19 cellular contexts compared by ENCODE assay signal in the genomic region with DNA sequence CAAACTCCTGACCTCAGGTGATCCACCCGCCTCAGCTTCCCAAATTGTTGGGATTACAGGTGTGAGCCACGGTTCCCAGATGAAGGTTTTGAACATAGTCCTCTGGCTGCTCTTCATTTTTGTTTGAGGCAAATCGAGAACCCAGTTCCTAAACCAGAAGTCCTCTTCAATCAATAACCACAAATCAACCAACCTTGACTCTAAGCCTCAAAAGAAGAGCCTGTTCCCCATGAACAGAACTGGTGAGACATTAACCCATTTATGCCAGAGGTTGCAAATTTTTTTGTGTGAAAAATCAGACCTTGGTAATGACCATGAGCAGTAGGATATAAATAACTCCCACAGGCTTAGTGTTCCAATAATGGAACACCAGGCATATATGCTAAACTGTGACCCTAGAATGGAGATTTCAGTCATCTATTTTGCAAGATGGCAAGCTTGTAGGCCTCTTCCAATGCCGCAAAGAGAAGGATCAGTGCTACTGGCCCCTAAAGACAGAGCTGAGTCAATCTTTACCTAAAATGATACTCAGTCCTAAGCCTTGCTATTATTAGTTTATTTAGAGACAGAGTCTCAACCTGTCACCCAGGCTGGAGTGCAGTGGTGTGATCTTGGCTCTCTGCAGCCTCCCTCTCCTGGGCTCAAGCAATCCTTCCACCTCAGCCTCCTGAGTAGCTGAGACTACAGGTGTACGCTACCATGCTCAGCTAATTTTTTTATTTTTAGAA. TPM values are rescaled to one million over a fixed set of nuclear protein-coding genes. Genes with fewer than 3 reads are reported as not detected.
A peak's percentile ranks its signal among the peaks of the same experiment; 100 is the strongest.
DNase-seq lines count a peak whose midpoint lies in the region; ATAC-seq, FAIRE-seq and TF ChIP-seq lines count a peak whose summit lies in the region.
"Had no signal": no experiment of that assay in that cellular context is flagged by ENCODE, and none has a peak within 500 bp of the region (broad histone marks: within the 10 kb centered on the region; RNA-seq: fewer than 3 reads in every experiment).

No MANE protein-coding gene starts in this region.

- CTCF ChIA-PET in GM12878 (lab: Yijun Ruan, JAX): interaction anchor here (1.2 kb wide), 1 partner anchor 9 kb away, joined by 3 read pairs; no protein-coding TSS in a partner anchor
- CTCF ChIA-PET in SK-N-SH (lab: Yijun Ruan, JAX): no interaction called here

- peak; percentile 62 for ATAC-seq in GM18861 (IDR thresholded peaks at IDR 0.05; ENCODE audit: unreplicated experiment)
- ATAC-seq in GM19467 (IDR thresholded peaks at IDR 0.05; ENCODE audit: unreplicated experiment): peak; percentile 62
- peak; percentile 60 for ATAC-seq in HG03064 (IDR thresholded peaks at IDR 0.05; ENCODE audit: low read depth, unreplicated experiment)
- 0 out of 3 replicates have a peak, but pooled peaks have one; percentile 24 for ATAC-seq in GM12878
- no peak for ATAC-seq in GM19328 (IDR thresholded peaks at IDR 0.05; ENCODE audit: unreplicated experiment)
- ATAC-seq: T-helper 17 cell had no signal

- H3K4me2 ChIP-seq in GM12878 (ENCODE audit: control insufficient read depth, insufficient read depth) (no peak overlapping the region), SK-N-SH (no peak overlapping the region)

- H3K79me2 ChIP-seq in GM12878 (ENCODE audit: control insufficient read depth, insufficient read depth, low read length): no peaks in the 10 kb centered on the region
- H3K79me2 ChIP-seq in SK-N-SH (ENCODE audit: insufficient read depth): no peaks in the 10 kb centered on the region

- H3K36me3 ChIP-seq in GM12878 (ENCODE audit: control insufficient read depth in 2 of 2, insufficient read depth in 2 of 2, low read length in 1 of 2): no peaks in the 10 kb centered on the region
- no peaks in the 10 kb centered on the region for H3K36me3 ChIP-seq in SK-N-SH (replicated peaks in 1 of 2; ENCODE audit: control insufficient read depth in 1 of 2, insufficient read depth in 2 of 2, low read length in 1 of 2)
- H3K36me3 ChIP-seq: Peyer's patch had no signal

- H3K27me3 ChIP-seq in GM12878 (replicated peaks in 1 of 2; ENCODE audit: control insufficient read depth in 2 of 2, insufficient read depth in 2 of 2, low read length in 1 of 2): no peaks in the 10 kb centered on the region; a peak in 1 of 4 replicates
- no peaks in the 10 kb centered on the region for H3K27me3 ChIP-seq in SK-N-SH (ENCODE audit: insufficient read depth)
- H3K27me3 ChIP-seq: Peyer's patch had no signal

- H3K9me3 ChIP-seq in GM12878 (replicated peaks; ENCODE audit: control insufficient read depth, insufficient read depth, low read length): no peaks in the 10 kb centered on the region; the same call in 2 of the 3 replicates
- H3K9me3 ChIP-seq in SK-N-SH: no peaks in the 10 kb centered on the region
- H3K9me3 ChIP-seq: A549, Caco-2, Peyer's patch had no signal

- BruUV-seq in GM12878 (replicated peaks; lab: Mats Ljungman, UMichigan): no TSS peak

- TF ChIP-seq CTCF in GM12878 (IDR thresholded peaks at IDR 0.05 in 2 of 3, conservative IDR thresholded peaks at IDR 0.05 in 1 of 3; ENCODE audit: control insufficient read depth in 2 of 3, extremely low read depth in 1 of 3, insufficient read depth in 1 of 3, low read depth in 3 of 3, low read length in 3 of 3) (no peak), SK-N-SH (IDR thresholded peaks at IDR 0.05) (no peak)

- H2AFZ ChIP-seq in GM12878 (ENCODE audit: control insufficient read depth, low read depth, low read length) (no peak overlapping the region), SK-N-SH (ENCODE audit: low read depth) (no peak overlapping the region)

- no peak overlapping the region for H3K4me3 ChIP-seq in GM12878
- no peak overlapping the region for H3K4me3 ChIP-seq in SK-N-SH (ENCODE audit: low read depth in 2 of 2, low read length in 1 of 2)
- H3K4me3 ChIP-seq: A549, Peyer's patch had no signal

- DNase-seq in GM12878 (ENCODE audit: low read depth, low spot score) (no peak), globus pallidus (ENCODE audit: low spot score) (no peak), SK-N-SH (no peak)
- no peak for DNase-seq in stimulated activated CD4-positive, alpha-beta T cell treated with anti-CD3 and anti-CD28 coated beads, Interleukin-2, amount 100 ng/mL, for 48 hours
- DNase-seq: Caco-2, NCI-H1417, NCI-H2029, NCI-H2171 treated with DMSO at 0.1 percent for 48 hours, NCI-H510A, Peyer's patch, Right ventricle myocardium superior, T-helper 17 cell had no signal

- in situ Hi-C loops in GM12878 (cut with MboI): no loop called here

- RAD21 ChIA-PET in GM12878 (lab: Charles Lee; ENCODE audit: unreplicated experiment): no interaction called here

- no peaks in the 10 kb centered on the region for H4K20me1 ChIP-seq in GM12878 (ENCODE audit: control insufficient read depth, insufficient read depth)
- no peaks in the 10 kb centered on the region for H4K20me1 ChIP-seq in SK-N-SH (ENCODE audit: insufficient read depth)

- intact Hi-C loops in GM12878 (cut with micrococcal nuclease; ENCODE audit: unreplicated experiment): no loop called here

- no peaks in the 10 kb centered on the region for H3F3A ChIP-seq in SK-N-SH (replicated peaks; ENCODE audit: insufficient read depth)

- SMC1A ChIA-PET in GM12878 (lab: Charles Lee; ENCODE audit: uncharacterized antibody, unreplicated experiment): no interaction called here

- POLR2A ChIA-PET in GM12878 (lab: Charles Lee): no interaction called here
- POLR2A ChIA-PET in SK-N-SH (lab: Yijun Ruan, JAX): no interaction called here

- no peak for FAIRE-seq in GM12878 (lab: Jason Lieb, UNC)
- FAIRE-seq: A549 had no signal

- H3K27ac ChIP-seq in GM12878 (ENCODE audit: control insufficient read depth, insufficient read depth): no peak overlapping the region
- H3K27ac ChIP-seq in SK-N-SH (ENCODE audit: low read depth in 2 of 2, low read length in 1 of 2): no peak overlapping the region
- H3K27ac ChIP-seq: Peyer's patch had no signal

- TF ChIP-seq RAD21 in GM12878 (IDR thresholded peaks at IDR 0.05; ENCODE audit: insufficient read depth, low read depth, low read length) (no peak), SK-N-SH (IDR thresholded peaks at IDR 0.05; ENCODE audit: low read length) (no peak)

- TF ChIP-seq EP300 in GM12878 (IDR thresholded peaks at IDR 0.05; ENCODE audit: borderline replicate concordance in 1 of 2, control insufficient read depth in 1 of 2, low read depth in 2 of 2, low read length in 2 of 2) (no peak), SK-N-SH (IDR thresholded peaks at IDR 0.05; ENCODE audit: borderline replicate concordance in 1 of 2, low read depth in 1 of 2, low read length in 1 of 2) (no peak)

- 11% methylated on average over 5 of the region's 5 CpGs for WGBS in GM12878 (ENCODE audit: insufficient coverage, insufficient replicate concordance, low lambda C conversion rate, missing lambda C conversion rate)
- 48% methylated on average over 5 of the region's 5 CpGs for WGBS in SK-N-SH (ENCODE audit: low lambda C conversion rate)

- H3K9me2 ChIP-seq in SK-N-SH: no peaks in the 10 kb centered on the region

- no peak overlapping the region for H3K9ac ChIP-seq in GM12878 (ENCODE audit: control insufficient read depth, insufficient read depth, low read length)
- H3K9ac ChIP-seq in SK-N-SH: no peak overlapping the region

- no peak for TF ChIP-seq POLR2A in GM12878 (IDR thresholded peaks at IDR 0.05; ENCODE audit: low read depth, low read length)

- H3K4me1 ChIP-seq in GM12878 (ENCODE audit: control insufficient read depth, insufficient read depth, low read length): no peaks in the 10 kb centered on the region
- no peaks in the 10 kb centered on the region for H3K4me1 ChIP-seq in SK-N-SH (ENCODE audit: control insufficient read depth in 1 of 2, insufficient read depth in 2 of 2, low read depth in 1 of 2, low read length in 1 of 2)
- H3K4me1 ChIP-seq: Caco-2, Peyer's patch had no signal

RNA-seq across cellular contexts. Expression of a gene that starts 15.9 kb away (rescaled TPM):
- total RNA-seq in GM12878 (2013; cell fraction: nucleolus; rRNA removed): not detected in 2 replicates
- total RNA-seq in GM12878 (2014; rRNA removed): not detected in 2 replicates
- total RNA-seq in GM12878 (2014; rRNA removed; fragmentation: Illumina TruSeq; extraction: Trizol): not detected in 2 replicates
- total RNA-seq in GM12878 (2021): not detected in 2 replicates
- not detected for polyA plus RNA-seq in GM12878 (2011; ENCODE audit: low read depth)
- 0.04 TPM in 1 of 2 replicates, not detected in the other for polyA plus RNA-seq in GM12878 (2011; rRNA removed)
- not detected in 2 replicates for polyA plus RNA-seq in GM12878 (2011; cell fraction: cytosol; rRNA removed)
- polyA plus RNA-seq in GM12878 (2011; cell fraction: nucleus; rRNA removed): not detected in 2 replicates
- polyA plus RNA-seq in GM12878 (2012): 0.08 TPM in 1 of 2 replicates, not detected in the other
- polyA plus RNA-seq in GM12878 (2014; fragmentation: Illumina TruSeq; extraction: Trizol): 0.07 and 0.21 TPM in 2 replicates
- polyA plus RNA-seq in GM12878 (2014; fragmentation: Nextera tagmentation; extraction: Ambion mirVana): under 1 TPM; 0.10 to 0.27 TPM
- polyA plus RNA-seq in GM12878 (2014; rRNA removed): 0.12 and 0.14 TPM in 2 replicates
- polyA plus RNA-seq in GM12878 (2016; fragmentation: Nextera tagmentation; extraction: Ambion mirVana): not detected
- polyA minus RNA-seq in GM12878 (2011; rRNA and poly(A)+ RNA removed): not detected in 2 replicates
- not detected in 2 replicates for polyA minus RNA-seq in GM12878 (2011; cell fraction: cytosol; rRNA and poly(A)+ RNA removed)
- not detected in 2 replicates for polyA minus RNA-seq in GM12878 (2011; cell fraction: nucleus; rRNA and poly(A)+ RNA removed)
- polyA plus RNA-seq in SK-N-SH (2012; rRNA removed): not detected in 2 replicates
- polyA plus RNA-seq in SK-N-SH (2012; cell fraction: cytosol; rRNA removed): not detected in 2 replicates
- polyA plus RNA-seq in SK-N-SH (2012; cell fraction: nucleus; rRNA removed): 0.04 TPM in 1 of 2 replicates, not detected in the other
- total RNA-seq: H4, HT1080, Right ventricle myocardium superior, T-helper 17 cell had no signal

RNA-seq across cellular contexts. Expression of a gene that starts 48.1 kb away (rescaled TPM):
- total RNA-seq in GM12878 (2013; cell fraction: nucleolus; rRNA removed): 23.7 and 25.3 TPM in 2 replicates
- total RNA-seq in GM12878 (2014; rRNA removed): 9.4 and 9.8 TPM in 2 replicates
- total RNA-seq in GM12878 (2014; rRNA removed; fragmentation: Illumina TruSeq; extraction: Trizol): 7.1 and 7.2 TPM in 2 replicates
- total RNA-seq in GM12878 (2021): 10.3 and 14.0 TPM in 2 replicates
- polyA plus RNA-seq in GM12878 (2011; ENCODE audit: low read depth): 4.8 TPM
- polyA plus RNA-seq in GM12878 (2011; rRNA removed): 7.7 and 9.1 TPM in 2 replicates
- polyA plus RNA-seq in GM12878 (2011; cell fraction: cytosol; rRNA removed): 6.0 and 6.2 TPM in 2 replicates
- 12.4 and 15.8 TPM in 2 replicates for polyA plus RNA-seq in GM12878 (2011; cell fraction: nucleus; rRNA removed)
- polyA plus RNA-seq in GM12878 (2012): 4.9 and 6.7 TPM in 2 replicates
- polyA plus RNA-seq in GM12878 (2014; fragmentation: Illumina TruSeq; extraction: Trizol): 8.6 and 9.2 TPM in 2 replicates
- 1 to 10 TPM in 1 of 2 experiments, under 1 TPM in 1; 0.76 to 1.1 TPM for polyA plus RNA-seq in GM12878 (2014; fragmentation: Nextera tagmentation; extraction: Ambion mirVana)
- 8.6 and 8.8 TPM in 2 replicates for polyA plus RNA-seq in GM12878 (2014; rRNA removed)
- polyA plus RNA-seq in GM12878 (2016; fragmentation: Nextera tagmentation; extraction: Ambion mirVana): 1 to 10 TPM; 4.9 to 5.2 TPM
- 6.9 and 7.5 TPM in 2 replicates for polyA minus RNA-seq in GM12878 (2011; rRNA and poly(A)+ RNA removed)
- 2.3 and 3.0 TPM in 2 replicates for polyA minus RNA-seq in GM12878 (2011; cell fraction: cytosol; rRNA and poly(A)+ RNA removed)
- 4.7 and 10.0 TPM in 2 replicates for polyA minus RNA-seq in GM12878 (2011; cell fraction: nucleus; rRNA and poly(A)+ RNA removed)
- polyA plus RNA-seq in SK-N-SH (2012; rRNA removed): 12.9 and 13.8 TPM in 2 replicates
- 7.8 and 8.7 TPM in 2 replicates for polyA plus RNA-seq in SK-N-SH (2012; cell fraction: cytosol; rRNA removed)
- polyA plus RNA-seq in SK-N-SH (2012; cell fraction: nucleus; rRNA removed): 31.5 and 34.0 TPM in 2 replicates
